Comparison of ENCODE assay signal across 2 cellular contexts in genomic region chr1:12519708-12520364, GRCh38.
A peak's percentile ranks its signal among the peaks of the same experiment; 100 is the strongest.
TF ChIP-seq lines count a peak whose summit lies in the region.

No MANE protein-coding gene starts in this region.

TF ChIP-seq in IMR-90, 13 proteins besides CTCF, POLR2A, EP300 and RAD21:
- TF ChIP-seq MXI1 (IDR thresholded peaks at IDR 0.05; ENCODE audit: borderline replicate concordance, low read depth, low read length) (no peak), MAZ (IDR thresholded peaks at IDR 0.05; ENCODE audit: borderline replicate concordance, low read depth, low read length) (no peak), SMC3 (IDR thresholded peaks at IDR 0.05; ENCODE audit: low read depth, low read length) (no peak), MAFK (IDR thresholded peaks at IDR 0.05; ENCODE audit: low read depth, low read length) (no peak)
TF ChIP-seq in IMR-90: peak in this region for 0.

TF ChIP-seq in HepG2, 621 proteins besides CTCF, POLR2A, EP300 and RAD21:
- TF ChIP-seq ZNF121 (CRISPR knock-in tag; IDR thresholded peaks at IDR 0.05) (peak; percentile 53; the same call in 1 of the 2 replicates), NPAS2 (CRISPR knock-in tag; IDR thresholded peaks at IDR 0.05; ENCODE audit: borderline replicate concordance) (no peak)
